Comparison of ENCODE assay signal across 15 cellular contexts in genomic region chr15:59616390-59616789, GRCh38. TPM values are rescaled to one million over a fixed set of nuclear protein-coding genes. Genes with fewer than 3 reads are reported as not detected.
DNase-seq lines count a peak whose midpoint lies in the region; ATAC-seq and TF ChIP-seq lines count a peak whose summit lies in the region.
"Had no signal": no experiment of that assay in that cellular context is flagged by ENCODE, and none has a peak within 500 bp of the region (broad histone marks: within the 10 kb centered on the region; RNA-seq: fewer than 3 reads in every experiment).

No MANE protein-coding gene starts in this region.

- no peaks in the 10 kb centered on the region for H3K27me3 ChIP-seq in body of pancreas

- no peak overlapping the region for H3K4me3 Mint-ChIP-seq in glutamatergic neuron (ENCODE audit: unreplicated experiment)
- H3K4me3 Mint-ChIP-seq: activated naive CD8-positive, alpha-beta T cell treated with anti-CD3 and anti-CD28 coated beads, Interleukin-2, amount 50 U/mL, for 24 hours; T-helper 17 cell had no signal

- no peaks in the 10 kb centered on the region for H3K36me3 ChIP-seq in body of pancreas (replicated peaks in 1 of 2; ENCODE audit: insufficient read depth in 1 of 2, low read depth in 2 of 2)
- no peaks in the 10 kb centered on the region for H3K36me3 ChIP-seq in mucosa of descending colon (ENCODE audit: low read depth)
- H3K36me3 ChIP-seq: BE2C had no signal

- peaks cover 3% of the 10 kb centered on the region for H3K9me3 Mint-ChIP-seq in glutamatergic neuron (ENCODE audit: unreplicated experiment)

- intact Hi-C loops in body of pancreas (cut with DNase I) (no loop called here), mucosa of descending colon (cut with DNase I, micrococcal nuclease) (loop anchor here in 1 of 2 donors (10.0 kb wide), 1 partner anchor 82 kb away; no protein-coding TSS in a partner anchor)

- H3K27ac Mint-ChIP-seq in glutamatergic neuron (ENCODE audit: unreplicated experiment): no peak overlapping the region
- H3K27ac Mint-ChIP-seq: activated naive CD8-positive, alpha-beta T cell treated with anti-CD3 and anti-CD28 coated beads, Interleukin-2, amount 50 U/mL, for 24 hours; T-helper 17 cell had no signal

- peak; percentile 65 for DNase-seq in Caki2 (ENCODE audit: low read depth)
- DNase-seq in LNCaP clone FGC (ENCODE audit: low read depth): peak; percentile 17
- DNase-seq in body of pancreas: peak in 2 of 4 donors; percentile 8 to 21
- peak in 1 of 3 donors; percentile 66 for DNase-seq in mucosa of descending colon
- no peak for DNase-seq in NK-92 treated with Interleukin-12 subunit alpha and Interleukin-12 subunit beta, amount 100 ng/mL, for 24 hours (lab: John Stamatoyannopoulos, UW)
- no peak for DNase-seq in glutamatergic neuron
- DNase-seq: activated CD4-positive, alpha-beta T cell treated with anti-CD3 and anti-CD28 coated beads for 48 hours; activated naive CD8-positive, alpha-beta T cell treated with anti-CD3 and anti-CD28 coated beads, Interleukin-2, amount 50 U/mL, for 24 hours; BE2C; cerebellar nuclear complex; T-helper 17 cell had no signal

- in situ Hi-C loops in Caki2 (cut with HindIII; ENCODE audit: low pct_unique_long_range_greater_than_20kb, low sequenced_read_pairs): no loop called here

- H3K36me3 Mint-ChIP-seq in glutamatergic neuron (ENCODE audit: unreplicated experiment): no peaks in the 10 kb centered on the region

- H3K9me3 ChIP-seq in body of pancreas (no peaks in the 10 kb centered on the region), mucosa of descending colon (no peaks in the 10 kb centered on the region)
- H3K9me3 ChIP-seq: BE2C had no signal

- no peak for ATAC-seq in body of pancreas
- ATAC-seq in mucosa of descending colon: peak; percentile 69
- ATAC-seq in GM21737 (IDR thresholded peaks at IDR 0.05; ENCODE audit: unreplicated experiment): no peak
- no peak for ATAC-seq in GM18511 (IDR thresholded peaks at IDR 0.05; ENCODE audit: unreplicated experiment)
- ATAC-seq: activated naive CD8-positive, alpha-beta T cell treated with anti-CD3 and anti-CD28 coated beads, Interleukin-2, amount 50 U/mL, for 24 hours; T-helper 17 cell had no signal

- no peak overlapping the region for H3K27ac ChIP-seq in body of pancreas
- H3K27ac ChIP-seq: HL-60 had no signal

- 12 to 29% methylated on average over 2 to 3 of the region's 3 CpGs for WGBS in body of pancreas, 2 donors

- no peaks in the 10 kb centered on the region for H3K4me1 Mint-ChIP-seq in glutamatergic neuron (ENCODE audit: low read depth, unreplicated experiment)

- TF ChIP-seq CTCF in LNCaP clone FGC (IDR thresholded peaks at IDR 0.05; ENCODE audit: control insufficient read depth, extremely low read depth, insufficient read depth): peak; percentile 63
- peak in 4 of 7 experiments; percentile 13 to 34 (median 22) for TF ChIP-seq CTCF in body of pancreas (IDR thresholded peaks at IDR 0.05)
- TF ChIP-seq CTCF in mucosa of descending colon (IDR thresholded peaks at IDR 0.05): no peak
- no peak for TF ChIP-seq CTCF in glutamatergic neuron (IDR thresholded peaks at IDR 0.05; ENCODE audit: partially characterized antibody, unreplicated experiment)

- H3K4me1 ChIP-seq in body of pancreas (peaks cover 7% of the 10 kb centered on the region), mucosa of descending colon (ENCODE audit: low read depth) (peaks cover 4% of the 10 kb centered on the region)

- no peaks in the 10 kb centered on the region for H3K27me3 Mint-ChIP-seq in glutamatergic neuron (ENCODE audit: unreplicated experiment)

- TF ChIP-seq POLR2A in body of pancreas (IDR thresholded peaks at IDR 0.05): no peak

- no peak overlapping the region for H3K4me3 ChIP-seq in LNCaP clone FGC (ENCODE audit: low read depth, low read length)
- H3K4me3 ChIP-seq in body of pancreas: no peak overlapping the region
- H3K4me3 ChIP-seq in mucosa of descending colon: no peak overlapping the region

RNA-seq across cellular contexts. Expression of gene GCNT3, which starts 4.8 kb away (rescaled TPM):
- 0.64 and 5.9 TPM in 2 replicates for total RNA-seq in Caki2 (2014; rRNA removed; shearing (Covaris generic); ENCODE audit: low replicate concordance)
- 1 to 10 TPM in 1 of 2 donors, under 1 TPM in 1; 0.66 to 1.3 TPM for total RNA-seq in body of pancreas
- total RNA-seq in mucosa of descending colon: 100 to 1,000 TPM; 239 to 506 (median 426) TPM
- not detected for total RNA-seq in glutamatergic neuron (ENCODE audit: unreplicated experiment)
- total RNA-seq: pulmonary artery endothelial cell, T-helper 17 cell had no signal

RNA-seq across cellular contexts. Expression of gene GTF2A2, which starts 40.9 kb away (rescaled TPM):
- 63.5 and 81.5 TPM in 2 replicates for total RNA-seq in Caki2 (2014; rRNA removed; shearing (Covaris generic); ENCODE audit: low replicate concordance)
- total RNA-seq in body of pancreas: 10 to 100 TPM in 1 of 2 donors, 1 to 10 TPM in 1; 9.1 to 10.2 TPM
- total RNA-seq in mucosa of descending colon: 100 to 1,000 TPM in 1 of 3 donors, 10 to 100 TPM in 2; 87.8 to 145 (median 99.6) TPM
- total RNA-seq in glutamatergic neuron (ENCODE audit: unreplicated experiment): 105 TPM

Comparison
In these comparisons a context has a peak if more than half of its experiments do, and no peak if none do; other contexts are left out.
1. DNase-seq: peak in Caki2 (single experiment) and LNCaP clone FGC (single experiment); none in NK-92 treated with Interleukin-12 subunit alpha and Interleukin-12 subunit beta, amount 100 ng/mL, for 24 hours (single experiment) and glutamatergic neuron (single experiment).
2. CTCF ChIP-seq: peak in LNCaP clone FGC (single experiment) and body of pancreas (4 of 7); none in mucosa of descending colon (single experiment) and glutamatergic neuron (single experiment).
3. RNA of gene GCNT3, which starts 4.8 kb away (total RNA-seq): 239 to 506 TPM in mucosa of descending colon; 0.64 to 5.9 TPM in Caki2, 0.66 to 1.3 TPM in body of pancreas and not detected in glutamatergic neuron (single experiment); every median in the first group is over 10 times any median in the second.